8 cellular contexts compared by ENCODE assay signal in genomic region chr17:45248132-45248936, GRCh38. TPM values are rescaled to one million over a fixed set of nuclear protein-coding genes. Genes with fewer than 3 reads are reported as not detected.
DNase-seq lines count a peak whose midpoint lies in the region; ATAC-seq and TF ChIP-seq lines count a peak whose summit lies in the region.

No MANE protein-coding gene starts in this region.

- H3K4me3 ChIP-seq in WI38 (ENCODE audit: low read depth, low read length), result peak overlapping the region; percentile 60
- peak overlapping the region in 1 of 2 experiments; percentile 81 for H3K4me3 ChIP-seq in mesenchymal stem cell (ENCODE audit: insufficient read depth in 1 of 2, low read depth in 1 of 2, low read length in 2 of 2)

- peaks cover 19% of the 10 kb centered on the region for H3K79me1 ChIP-seq in mesenchymal stem cell (replicated peaks; ENCODE audit: low read length, poor library complexity, severe bottlenecking)

- TF ChIP-seq CTCF in Calu3 (IDR thresholded peaks at IDR 0.05; ENCODE audit: unreplicated experiment), result no peak
- no peak for TF ChIP-seq CTCF in WI38 (IDR thresholded peaks at IDR 0.05; ENCODE audit: low read depth, low read length)

- TF ChIP-seq EP300 in Ishikawa (IDR thresholded peaks at IDR 0.05; ENCODE audit: borderline replicate concordance), result no peak

- peaks cover 18% of the 10 kb centered on the region for H3K4me1 ChIP-seq in mesenchymal stem cell (ENCODE audit: control insufficient read depth, insufficient read depth, low read depth, low read length)

- H3K14ac ChIP-seq in mesenchymal stem cell (ENCODE audit: low read length in 2 of 2), result no peak overlapping the region

- H3K4ac ChIP-seq in mesenchymal stem cell (ENCODE audit: low read depth in 1 of 2, low read length in 2 of 2), result peak overlapping the region in 1 of 2 experiments; percentile 20

- H3K27ac Mint-ChIP-seq in Calu3 (ENCODE audit: unreplicated experiment), result peak overlapping the region; percentile 89
- H3K27ac Mint-ChIP-seq in central memory CD8-positive, alpha-beta T cell (ENCODE audit: low read depth), result peak overlapping the region; percentile 94
- H3K27ac Mint-ChIP-seq in stimulated activated effector memory CD8-positive, alpha-beta T cell treated with anti-CD3 and anti-CD28 coated beads, Interleukin-12 subunit alpha, Interleukin-12 subunit beta, amount 100 ng/mL, for 72 hours, result peak overlapping the region; percentile 92

- no peak overlapping the region for H2BK5ac ChIP-seq in mesenchymal stem cell (ENCODE audit: low read depth, low read length, poor library complexity, severe bottlenecking)

- H2BK120ac ChIP-seq in mesenchymal stem cell (ENCODE audit: low read depth, low read length), result peak overlapping the region; percentile 69

- H2BK12ac ChIP-seq in mesenchymal stem cell (ENCODE audit: low read length in 2 of 2), result peak overlapping the region in 1 of 2 experiments; percentile 55

- H3K27me3 ChIP-seq in mesenchymal stem cell (ENCODE audit: control insufficient read depth in 1 of 2, insufficient read depth in 1 of 2, low read length in 2 of 2), result peaks cover 0 to 40% of the 10 kb centered on the region in 2 experiments

- no peak overlapping the region for H3K23ac ChIP-seq in mesenchymal stem cell (ENCODE audit: low read length in 2 of 2)

- H3K4me1 Mint-ChIP-seq in Calu3 (ENCODE audit: low read depth, unreplicated experiment), result peaks cover 10% of the 10 kb centered on the region
- peaks cover 54% of the 10 kb centered on the region for H3K4me1 Mint-ChIP-seq in central memory CD8-positive, alpha-beta T cell
- peaks cover 62% of the 10 kb centered on the region for H3K4me1 Mint-ChIP-seq in stimulated activated effector memory CD8-positive, alpha-beta T cell treated with anti-CD3 and anti-CD28 coated beads, Interleukin-12 subunit alpha, Interleukin-12 subunit beta, amount 100 ng/mL, for 72 hours

- ATAC-seq in GM21447 (IDR thresholded peaks at IDR 0.05; ENCODE audit: unreplicated experiment), result peak; percentile 48
- ATAC-seq in central memory CD8-positive, alpha-beta T cell (replicated peaks; ENCODE audit: extremely low read depth, poor library complexity, severe bottlenecking), result peak; percentile 83
- peak; percentile 82 for ATAC-seq in stimulated activated effector memory CD8-positive, alpha-beta T cell treated with anti-CD3 and anti-CD28 coated beads, Interleukin-12 subunit alpha, Interleukin-12 subunit beta, amount 100 ng/mL, for 72 hours

- intact Hi-C loops in Calu3 (cut with micrococcal nuclease; ENCODE audit: unreplicated experiment), result no loop called here

- 10% methylated on average over 38 of the region's 39 CpGs for WGBS in mesenchymal stem cell

- CTCF ChIA-PET in Calu3 (lab: Charles Lee), result interaction anchor here (0.8 to 2.9 kb wide), 9 partner anchors 9 to 137 kb away, joined by 3 to 14 read pairs (median 4); partner anchors contain the start of gene ACBD4

- no peak overlapping the region for H3K27ac ChIP-seq in mesenchymal stem cell (ENCODE audit: low read length, poor library complexity, severe bottlenecking)

- no peak for TF ChIP-seq RAD21 in Ishikawa (IDR thresholded peaks at IDR 0.05; ENCODE audit: low read depth)

- H2BK15ac ChIP-seq in mesenchymal stem cell (ENCODE audit: low read depth, poor library complexity, severe bottlenecking), result peak overlapping the region; percentile 23

- H3K4me3 Mint-ChIP-seq in Calu3 (ENCODE audit: low read depth, unreplicated experiment), result peak overlapping the region; percentile 97
- H3K4me3 Mint-ChIP-seq in central memory CD8-positive, alpha-beta T cell, result peak overlapping the region; percentile 83
- H3K4me3 Mint-ChIP-seq in stimulated activated effector memory CD8-positive, alpha-beta T cell treated with anti-CD3 and anti-CD28 coated beads, Interleukin-12 subunit alpha, Interleukin-12 subunit beta, amount 100 ng/mL, for 72 hours, result peak overlapping the region; percentile 78

- no peaks in the 10 kb centered on the region for H3K9me3 ChIP-seq in mesenchymal stem cell (ENCODE audit: control insufficient read depth, low read length)

- peak overlapping the region in 1 of 2 experiments; percentile 61 for H3K18ac ChIP-seq in mesenchymal stem cell (ENCODE audit: low read depth in 1 of 2, low read length in 2 of 2)

- H3K36me3 ChIP-seq in mesenchymal stem cell (ENCODE audit: control insufficient read depth in 1 of 2, insufficient read depth in 2 of 2, low read depth in 1 of 2, low read length in 2 of 2), result peaks cover 26 to 27% of the 10 kb centered on the region in 2 experiments

- peaks cover 57% of the 10 kb centered on the region for H3K36me3 Mint-ChIP-seq in Calu3 (ENCODE audit: insufficient read depth, unreplicated experiment)
- peaks cover 61% of the 10 kb centered on the region for H3K36me3 Mint-ChIP-seq in central memory CD8-positive, alpha-beta T cell (ENCODE audit: insufficient read depth)
- H3K36me3 Mint-ChIP-seq in stimulated activated effector memory CD8-positive, alpha-beta T cell treated with anti-CD3 and anti-CD28 coated beads, Interleukin-12 subunit alpha, Interleukin-12 subunit beta, amount 100 ng/mL, for 72 hours, result peaks cover 78% of the 10 kb centered on the region

- H3K9ac ChIP-seq in mesenchymal stem cell (ENCODE audit: low read length), result peak overlapping the region; percentile 71

- peak overlapping the region; percentile 65 for H4K91ac ChIP-seq in mesenchymal stem cell (ENCODE audit: low read length)

- no peaks in the 10 kb centered on the region for H3K27me3 Mint-ChIP-seq in Calu3 (ENCODE audit: unreplicated experiment)
- no peaks in the 10 kb centered on the region for H3K27me3 Mint-ChIP-seq in central memory CD8-positive, alpha-beta T cell

- H3K4me2 ChIP-seq in mesenchymal stem cell (ENCODE audit: low read length, poor library complexity, severe bottlenecking), result peak overlapping the region; percentile 98

- H3K9me3 Mint-ChIP-seq in Calu3 (ENCODE audit: low read depth, unreplicated experiment), result no peaks in the 10 kb centered on the region
- H3K9me3 Mint-ChIP-seq in central memory CD8-positive, alpha-beta T cell, result no peaks in the 10 kb centered on the region
- no peaks in the 10 kb centered on the region for H3K9me3 Mint-ChIP-seq in stimulated activated effector memory CD8-positive, alpha-beta T cell treated with anti-CD3 and anti-CD28 coated beads, Interleukin-12 subunit alpha, Interleukin-12 subunit beta, amount 100 ng/mL, for 72 hours

- H2AK5ac ChIP-seq in mesenchymal stem cell (ENCODE audit: low read length, severe bottlenecking), result peak overlapping the region; percentile 80

- BruUV-seq in Calu3 (replicated peaks; lab: Mats Ljungman, UMichigan), result TSS peak; percentile 31

- peak overlapping the region; percentile 72 for H2AFZ ChIP-seq in mesenchymal stem cell (ENCODE audit: low read depth, low read length)

- peak overlapping the region; percentile 79 for H4K8ac ChIP-seq in mesenchymal stem cell (ENCODE audit: low read length)

- DNase-seq in Calu3 (peak; percentile 77), mesenchymal stem cell (no peak), AG08396 (ENCODE audit: low spot score) (no peak)
- DNase-seq in central memory CD8-positive, alpha-beta T cell (ENCODE audit: low spot score in 2 of 2), result peak; percentile 69 to 79
- DNase-seq in stimulated activated effector memory CD8-positive, alpha-beta T cell treated with anti-CD3 and anti-CD28 coated beads, Interleukin-12 subunit alpha, Interleukin-12 subunit beta, amount 100 ng/mL, for 72 hours (ENCODE audit: low spot score in 2 of 2), result peak; percentile 47 to 86

TF ChIP-seq in Ishikawa, 13 proteins besides CTCF, POLR2A, EP300 and RAD21 (continues in another document):
- no peak for TF ChIP-seq TEAD4 (IDR thresholded peaks at IDR 0.05)
- TF ChIP-seq CREB1 (IDR thresholded peaks at IDR 0.05; ENCODE audit: low read depth), result no peak
- no peak for TF ChIP-seq USF1 (IDR thresholded peaks at IDR 0.05)
- no peak; the same call in 1 of the 2 replicates for TF ChIP-seq TCF12 (IDR thresholded peaks at IDR 0.05; ENCODE audit: low read depth)
- no peak for TF ChIP-seq YY1 (IDR thresholded peaks at IDR 0.05; ENCODE audit: low read depth)
- TF ChIP-seq REST (IDR thresholded peaks at IDR 0.05; ENCODE audit: low read depth), result no peak
- TF ChIP-seq ZBTB7A (IDR thresholded peaks at IDR 0.05; ENCODE audit: low read depth), result peak; percentile 84
- no peak for TF ChIP-seq FOXM1 (IDR thresholded peaks at IDR 0.05; ENCODE audit: borderline replicate concordance, low read depth)
- no peak for TF ChIP-seq NFIC (IDR thresholded peaks at IDR 0.05)
- peak; percentile 28; the same call in 1 of the 2 replicates for TF ChIP-seq EGR1 (IDR thresholded peaks at IDR 0.05)

RNA-seq across cellular contexts. Expression of gene SPATA32, which starts 13.6 kb away (rescaled TPM):
- 0.85 and 0.88 TPM in 2 replicates for total RNA-seq in Calu3 (2022)
- polyA plus RNA-seq in mesenchymal stem cell (2013, experiment 1 of 2), result not detected
- not detected for polyA plus RNA-seq in mesenchymal stem cell (2013, experiment 2 of 2)

RNA-seq across cellular contexts. Expression of gene FMNL1, which starts 26.6 kb away (rescaled TPM):
- total RNA-seq in Calu3 (2022), result 8.5 and 9.6 TPM in 2 replicates
- polyA plus RNA-seq in mesenchymal stem cell (2013, experiment 1 of 2), result 0.97 TPM
- polyA plus RNA-seq in mesenchymal stem cell (2013, experiment 2 of 2), result 0.99 TPM

Comparison
In these comparisons a context has a peak if more than half of its experiments do, and no peak if none do; other contexts are left out.
1. DNase-seq: peak in Calu3 (single experiment), central memory CD8-positive, alpha-beta T cell (2 of 2) and stimulated activated effector memory CD8-positive, alpha-beta T cell treated with anti-CD3 and anti-CD28 coated beads, Interleukin-12 subunit alpha, Interleukin-12 subunit beta, amount 100 ng/mL, for 72 hours (2 of 2); none in mesenchymal stem cell (single experiment) and AG08396 (single experiment).
2. Peak in every context shown above with its lines, with median percentiles within 50 percentile points of each other: H3K27ac Mint-ChIP-seq, H3K4me3 Mint-ChIP-seq and ATAC-seq.